Comparison of ENCODE assay signal across 8 cellular contexts in the genomic region with DNA sequence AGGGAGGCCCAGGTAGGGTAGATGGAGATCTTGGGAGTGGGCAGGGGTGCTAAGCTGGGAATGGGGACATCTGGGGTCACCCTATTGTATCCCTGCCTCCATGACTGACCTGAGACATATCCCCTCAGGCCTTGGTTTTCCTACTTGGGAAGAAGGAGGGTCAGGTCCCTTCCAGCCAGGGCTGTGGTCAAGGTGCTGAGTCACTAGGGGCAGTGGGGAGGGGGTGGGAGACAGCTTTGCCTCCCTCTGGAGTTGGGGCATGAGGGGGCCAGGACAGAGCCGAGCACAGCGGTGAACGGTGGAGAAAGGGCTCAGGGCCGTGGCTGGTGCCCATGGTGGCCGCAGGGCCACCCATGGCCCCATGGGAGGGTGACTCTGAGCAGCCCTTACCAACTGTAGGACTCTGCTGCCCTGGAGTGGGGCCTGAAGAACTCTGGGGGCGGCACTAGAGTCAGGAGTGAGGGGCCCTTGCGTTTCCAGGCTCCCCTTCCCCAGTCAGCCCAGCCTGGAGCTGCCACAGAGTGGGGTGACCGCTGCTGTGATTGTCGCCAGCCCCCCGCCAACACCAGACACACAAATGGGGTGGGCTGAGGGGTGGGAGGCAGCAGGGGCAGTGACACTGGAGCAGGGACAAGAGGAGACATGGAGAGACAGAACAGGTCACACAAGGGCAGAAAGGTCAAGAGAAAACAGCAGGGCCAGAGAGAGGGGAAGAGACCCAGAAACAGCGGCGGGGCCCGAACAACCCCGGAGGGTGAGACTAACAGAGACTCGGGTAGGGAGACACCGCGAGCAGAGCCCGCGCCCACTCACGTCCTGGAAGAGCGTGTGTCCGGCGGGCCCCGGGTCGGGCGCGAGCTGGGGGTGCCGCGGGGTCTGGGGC. TPM values are rescaled to one million over a fixed set of nuclear protein-coding genes. Genes with fewer than 3 reads are reported as not detected.
DNase-seq lines count a peak whose midpoint lies in the region; ATAC-seq and TF ChIP-seq lines count a peak whose summit lies in the region.

No MANE protein-coding gene starts in this region.

- peak overlapping the region; percentile 85 to 95 (median 87) for H3K4me3 Mint-ChIP-seq in naive thymus-derived CD4-positive, alpha-beta T cell

- no peaks in the 10 kb centered on the region for H3K27me3 Mint-ChIP-seq in naive thymus-derived CD4-positive, alpha-beta T cell

- TF ChIP-seq CTCF in dorsolateral prefrontal cortex (IDR thresholded peaks at IDR 0.05 in 54 of 56, conservative IDR thresholded peaks at IDR 0.05 in 2 of 56; ENCODE audit: low read depth in 1 of 56, partially characterized antibody in 56 of 56) = no peak

- H3K4me1 Mint-ChIP-seq in naive thymus-derived CD4-positive, alpha-beta T cell = peaks cover 24 to 64% (median 38%) of the 10 kb centered on the region in 7 donors

- H3K4me1 ChIP-seq in NT2/D1 (ENCODE audit: insufficient read depth, insufficient read length) = peaks cover 25% of the 10 kb centered on the region
- peaks cover 10 to 29% of the 10 kb centered on the region in 2 donors for H3K4me1 ChIP-seq in naive thymus-derived CD4-positive, alpha-beta T cell (ENCODE audit: control insufficient read depth in 2 of 2, insufficient read depth in 2 of 2, low read length in 2 of 2)

- H3K27ac Mint-ChIP-seq in naive thymus-derived CD4-positive, alpha-beta T cell = peak overlapping the region in 8 of 9 donors; percentile 17 to 90 (median 79)

- intact Hi-C loops in dorsolateral prefrontal cortex (cut with DNase I) = loop anchor here in 1 of 2 donors (5.0 to 10.0 kb wide), 2 partner anchors 59 to 131 kb away; partner anchors contain the start of gene ZNF341
- intact Hi-C loops in naive thymus-derived CD4-positive, alpha-beta T cell (cut with micrococcal nuclease) = loop anchor here (1.0 to 5.0 kb wide), 5 partner anchors 7 to 439 kb away; partner anchors contain the start of genes ACTL10 (in 1 of the 2), E2F1 (in 1 of the 2), EIF2S2 (in 1 of the 2) and PXMP4 (in 1 of the 2)

- peaks cover 0 to 25% (median 0%) of the 10 kb centered on the region in 5 donors for H3K36me3 Mint-ChIP-seq in naive thymus-derived CD4-positive, alpha-beta T cell

- no peaks in the 10 kb centered on the region for H3K9me3 Mint-ChIP-seq in naive thymus-derived CD4-positive, alpha-beta T cell

- CTCF ChIA-PET in naive thymus-derived CD4-positive, alpha-beta T cell (lab: Charles Lee) = interaction anchor here (0.5 kb wide), 1 partner anchor 81 kb away, joined by 10 read pairs; no protein-coding TSS in a partner anchor

- POLR2A ChIA-PET in naive thymus-derived CD4-positive, alpha-beta T cell (lab: Charles Lee) = interaction anchor here (0.8 to 4.8 kb wide), 3 partner anchors 10 to 46 kb away, joined by 3 to 32 read pairs (median 3); partner anchors contain the start of genes C20orf144 and PXMP4

- peak overlapping the region; percentile 58 to 96 (median 89) for H3K27ac ChIP-seq in dorsolateral prefrontal cortex
- peak overlapping the region; percentile 54 for H3K27ac ChIP-seq in naive thymus-derived CD4-positive, alpha-beta T cell (ENCODE audit: low read depth, low read length)

- peak; percentile 67 for DNase-seq in 8988T
- DNase-seq in NT2/D1 (ENCODE audit: low read depth, low spot score) = no peak
- no peak for DNase-seq in dorsolateral prefrontal cortex
- DNase-seq in naive thymus-derived CD4-positive, alpha-beta T cell = no peak
- no peak for DNase-seq in dermis blood vessel endothelial cell
- DNase-seq in dedifferentiated amniotic fluid mesenchymal stem cell (ENCODE audit: extremely low spot score) = no peak
- no peak for DNase-seq in SHP77 (lab: John Stamatoyannopoulos, UW)

- H3K36me3 ChIP-seq in NT2/D1 (ENCODE audit: insufficient read depth, insufficient read length, low read length) = peaks cover 70% of the 10 kb centered on the region
- no peaks in the 10 kb centered on the region for H3K36me3 ChIP-seq in naive thymus-derived CD4-positive, alpha-beta T cell (ENCODE audit: control insufficient read depth in 2 of 3, insufficient read depth in 3 of 3, low read length in 3 of 3)

- H3K9ac ChIP-seq in NT2/D1 (ENCODE audit: insufficient read length, low read depth) = peak overlapping the region; percentile 91

- ATAC-seq in GM18502 (IDR thresholded peaks at IDR 0.05; ENCODE audit: poor library complexity, unreplicated experiment) = peak; percentile 36
- ATAC-seq in naive thymus-derived CD4-positive, alpha-beta T cell = peak; percentile 42

- H3K9me3 ChIP-seq in NT2/D1 (ENCODE audit: insufficient read depth, low read length) = no peaks in the 10 kb centered on the region; the same call in 1 of the 2 replicates
- H3K9me3 ChIP-seq in naive thymus-derived CD4-positive, alpha-beta T cell (ENCODE audit: control insufficient read depth in 2 of 3, low read length in 3 of 3) = no peaks in the 10 kb centered on the region

- H3K4me3 ChIP-seq in NT2/D1 (ENCODE audit: insufficient read length, low read depth) (peak overlapping the region; percentile 81), dorsolateral prefrontal cortex (peak overlapping the region; percentile 56 to 92 (median 77))
- H3K4me3 ChIP-seq in naive thymus-derived CD4-positive, alpha-beta T cell (ENCODE audit: low read length) = peak overlapping the region; percentile 50

- H3K27me3 ChIP-seq in NT2/D1 (ENCODE audit: insufficient read depth, insufficient read length) (no peaks in the 10 kb centered on the region), dorsolateral prefrontal cortex (no peaks in the 10 kb centered on the region)
- H3K27me3 ChIP-seq in naive thymus-derived CD4-positive, alpha-beta T cell (ENCODE audit: control insufficient read depth in 2 of 2, insufficient read depth in 2 of 2, low read length in 2 of 2) = no peaks in the 10 kb centered on the region

RNA-seq across cellular contexts. Expression of gene NECAB3, which starts 0.6 kb away (rescaled TPM):
- total RNA-seq in dorsolateral prefrontal cortex = 100 to 1,000 TPM in 2 of 120 experiments, 10 to 100 TPM in 118; 40.0 to 107 (median 69.5) TPM
- total RNA-seq in naive thymus-derived CD4-positive, alpha-beta T cell = 10 to 100 TPM; 10.8 to 46.8 (median 16.3) TPM
- polyA plus RNA-seq in naive thymus-derived CD4-positive, alpha-beta T cell = 1 to 10 TPM; 2.3 to 2.7 TPM
- 10.2 and 12.4 TPM in 2 replicates for total RNA-seq in dermis blood vessel endothelial cell

RNA-seq across cellular contexts. Expression of gene ACTL10, which starts 6.9 kb away (rescaled TPM):
- total RNA-seq in dorsolateral prefrontal cortex = 1 to 10 TPM in 1 of 120 experiments, under 1 TPM in 82, not detected in 37; 0.20 to 1.3 (median 0.39) TPM
- total RNA-seq in naive thymus-derived CD4-positive, alpha-beta T cell = 1 to 10 TPM in 4 of 5 experiments, under 1 TPM in 1; 0.66 to 4.9 (median 3.2) TPM
- polyA plus RNA-seq in naive thymus-derived CD4-positive, alpha-beta T cell = 1 to 10 TPM; 2.0 to 4.4 TPM
- total RNA-seq in dermis blood vessel endothelial cell = 1.9 and 2.2 TPM in 2 replicates

RNA-seq across cellular contexts. Expression of gene C20orf144, which starts 11.5 kb away (rescaled TPM):
- under 1 TPM in 34 of 120 experiments, not detected in 86; 0.19 to 0.98 (median 0.29) TPM for total RNA-seq in dorsolateral prefrontal cortex
- under 1 TPM in 4 of 5 experiments, not detected in 1; 0.17 to 0.79 (median 0.30) TPM for total RNA-seq in naive thymus-derived CD4-positive, alpha-beta T cell
- under 1 TPM in 1 of 2 donors, not detected in 1; 0.20 TPM for polyA plus RNA-seq in naive thymus-derived CD4-positive, alpha-beta T cell
- 0.05 TPM in 1 of 2 replicates, not detected in the other for total RNA-seq in dermis blood vessel endothelial cell

RNA-seq across cellular contexts. Expression of gene E2F1, which starts 12.5 kb away (rescaled TPM):
- total RNA-seq in dorsolateral prefrontal cortex (10 to 100 TPM in 17 of 120 experiments, 1 to 10 TPM in 103; 5.2 to 12.7 (median 8.2) TPM), dermis blood vessel endothelial cell (11.2 and 16.1 TPM in 2 replicates)
- 10 to 100 TPM in 1 of 5 experiments, 1 to 10 TPM in 3, under 1 TPM in 1; 0.98 to 61.6 (median 1.6) TPM for total RNA-seq in naive thymus-derived CD4-positive, alpha-beta T cell
- under 1 TPM in 1 of 2 donors, not detected in 1; 0.46 TPM for polyA plus RNA-seq in naive thymus-derived CD4-positive, alpha-beta T cell

RNA-seq across cellular contexts. Expression of gene PXMP4, which starts 46.5 kb away (rescaled TPM):
- total RNA-seq in dorsolateral prefrontal cortex = 10 to 100 TPM in 110 of 120 experiments, 1 to 10 TPM in 10; 7.0 to 18.9 (median 12.7) TPM
- 10 to 100 TPM in 3 of 5 experiments, 1 to 10 TPM in 2; 4.5 to 14.3 (median 10.1) TPM for total RNA-seq in naive thymus-derived CD4-positive, alpha-beta T cell
- polyA plus RNA-seq in naive thymus-derived CD4-positive, alpha-beta T cell = 10 to 100 TPM in 1 of 2 donors, 1 to 10 TPM in 1; 9.1 to 18.7 TPM
- total RNA-seq in dermis blood vessel endothelial cell = 4.3 and 5.0 TPM in 2 replicates
